Comparison of ENCODE assay signal across 1 cellular context in the genomic region with DNA sequence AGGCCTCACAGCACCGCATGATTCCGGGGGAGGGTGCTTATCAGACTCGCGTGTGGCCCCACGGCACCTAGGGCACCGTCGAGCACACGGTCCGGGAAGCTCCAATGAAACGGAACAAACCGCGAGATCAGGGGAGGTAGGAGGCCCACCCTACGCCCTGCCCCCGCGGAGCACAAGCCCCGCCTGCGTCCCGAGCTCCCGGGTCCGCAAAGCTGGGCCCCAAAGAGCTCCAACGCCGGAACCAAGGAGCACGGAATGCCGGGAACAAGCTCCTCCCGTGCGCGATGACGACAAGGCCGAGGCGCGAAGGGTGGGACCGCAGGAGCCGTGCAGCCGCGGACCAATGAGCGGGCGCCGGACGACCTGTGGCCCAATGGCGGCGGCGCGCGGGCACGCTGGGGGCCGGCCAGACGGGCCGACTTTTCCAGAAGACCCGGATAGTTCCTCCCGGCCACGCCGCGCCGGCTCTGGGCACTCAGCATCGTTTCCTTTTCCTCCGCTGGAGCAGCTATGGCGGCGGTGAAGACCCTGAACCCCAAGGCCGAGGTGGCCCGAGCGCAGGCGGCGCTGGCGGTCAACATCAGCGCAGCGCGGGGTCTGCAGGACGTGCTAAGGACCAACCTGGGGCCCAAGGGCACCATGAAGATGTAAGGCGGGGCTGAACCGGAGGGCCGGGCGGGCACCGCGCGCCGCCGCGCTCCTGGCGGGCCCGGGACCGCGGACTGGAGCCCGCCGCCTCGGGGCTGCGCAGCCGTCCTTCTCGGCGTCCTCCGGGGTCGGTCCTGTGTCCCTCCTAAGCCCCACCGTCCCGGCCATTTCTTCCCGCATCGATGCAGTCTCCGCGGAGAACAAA.
TF ChIP-seq lines count a peak whose summit lies in the region.

A gene with protein sequence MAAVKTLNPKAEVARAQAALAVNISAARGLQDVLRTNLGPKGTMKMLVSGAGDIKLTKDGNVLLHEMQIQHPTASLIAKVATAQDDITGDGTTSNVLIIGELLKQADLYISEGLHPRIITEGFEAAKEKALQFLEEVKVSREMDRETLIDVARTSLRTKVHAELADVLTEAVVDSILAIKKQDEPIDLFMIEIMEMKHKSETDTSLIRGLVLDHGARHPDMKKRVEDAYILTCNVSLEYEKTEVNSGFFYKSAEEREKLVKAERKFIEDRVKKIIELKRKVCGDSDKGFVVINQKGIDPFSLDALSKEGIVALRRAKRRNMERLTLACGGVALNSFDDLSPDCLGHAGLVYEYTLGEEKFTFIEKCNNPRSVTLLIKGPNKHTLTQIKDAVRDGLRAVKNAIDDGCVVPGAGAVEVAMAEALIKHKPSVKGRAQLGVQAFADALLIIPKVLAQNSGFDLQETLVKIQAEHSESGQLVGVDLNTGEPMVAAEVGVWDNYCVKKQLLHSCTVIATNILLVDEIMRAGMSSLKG (plus strand): TSS at position 427 of the 853 bp plus-strand sequence. CDS start 84 bp downstream, at position 511.
A gene (minus strand): TSS at position 106 of the 853 bp plus-strand sequence. CDS start 30,232 bp downstream, outside the sequence.

TF ChIP-seq in WTC11, 78 proteins besides CTCF, POLR2A, EP300 and RAD21 (continued from another document and continues in another):
- TF ChIP-seq, protein P1, sequence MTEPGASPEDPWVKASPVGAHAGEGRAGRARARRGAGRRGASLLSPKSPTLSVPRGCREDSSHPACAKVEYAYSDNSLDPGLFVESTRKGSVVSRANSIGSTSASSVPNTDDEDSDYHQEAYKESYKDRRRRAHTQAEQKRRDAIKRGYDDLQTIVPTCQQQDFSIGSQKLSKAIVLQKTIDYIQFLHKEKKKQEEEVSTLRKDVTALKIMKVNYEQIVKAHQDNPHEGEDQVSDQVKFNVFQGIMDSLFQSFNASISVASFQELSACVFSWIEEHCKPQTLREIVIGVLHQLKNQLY (CRISPR knock-in tag; IDR thresholded peaks at IDR 0.05), result no peak
- TF ChIP-seq NFATC4 (CRISPR knock-in tag; IDR thresholded peaks at IDR 0.05), result 0 out of 2 replicates have a peak, but pooled peaks have one; percentile 49
- TF ChIP-seq ETV6 (CRISPR knock-in tag; IDR thresholded peaks at IDR 0.05), result peak; percentile 73; the same call in 1 of the 2 replicates
- no peak for TF ChIP-seq CBFB (CRISPR knock-in tag; IDR thresholded peaks at IDR 0.05; ENCODE audit: low read depth)
- TF ChIP-seq, protein P2, sequence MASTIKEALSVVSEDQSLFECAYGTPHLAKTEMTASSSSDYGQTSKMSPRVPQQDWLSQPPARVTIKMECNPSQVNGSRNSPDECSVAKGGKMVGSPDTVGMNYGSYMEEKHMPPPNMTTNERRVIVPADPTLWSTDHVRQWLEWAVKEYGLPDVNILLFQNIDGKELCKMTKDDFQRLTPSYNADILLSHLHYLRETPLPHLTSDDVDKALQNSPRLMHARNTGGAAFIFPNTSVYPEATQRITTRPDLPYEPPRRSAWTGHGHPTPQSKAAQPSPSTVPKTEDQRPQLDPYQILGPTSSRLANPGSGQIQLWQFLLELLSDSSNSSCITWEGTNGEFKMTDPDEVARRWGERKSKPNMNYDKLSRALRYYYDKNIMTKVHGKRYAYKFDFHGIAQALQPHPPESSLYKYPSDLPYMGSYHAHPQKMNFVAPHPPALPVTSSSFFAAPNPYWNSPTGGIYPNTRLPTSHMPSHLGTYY (CRISPR knock-in tag; IDR thresholded peaks at IDR 0.05), result no peak
- no peak for TF ChIP-seq OVOL2 (CRISPR knock-in tag; IDR thresholded peaks at IDR 0.05; ENCODE audit: borderline replicate concordance)
- TF ChIP-seq, protein P3, sequence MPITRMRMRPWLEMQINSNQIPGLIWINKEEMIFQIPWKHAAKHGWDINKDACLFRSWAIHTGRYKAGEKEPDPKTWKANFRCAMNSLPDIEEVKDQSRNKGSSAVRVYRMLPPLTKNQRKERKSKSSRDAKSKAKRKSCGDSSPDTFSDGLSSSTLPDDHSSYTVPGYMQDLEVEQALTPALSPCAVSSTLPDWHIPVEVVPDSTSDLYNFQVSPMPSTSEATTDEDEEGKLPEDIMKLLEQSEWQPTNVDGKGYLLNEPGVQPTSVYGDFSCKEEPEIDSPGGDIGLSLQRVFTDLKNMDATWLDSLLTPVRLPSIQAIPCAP (CRISPR knock-in tag; IDR thresholded peaks at IDR 0.05), result no peak
- TF ChIP-seq, protein P4, sequence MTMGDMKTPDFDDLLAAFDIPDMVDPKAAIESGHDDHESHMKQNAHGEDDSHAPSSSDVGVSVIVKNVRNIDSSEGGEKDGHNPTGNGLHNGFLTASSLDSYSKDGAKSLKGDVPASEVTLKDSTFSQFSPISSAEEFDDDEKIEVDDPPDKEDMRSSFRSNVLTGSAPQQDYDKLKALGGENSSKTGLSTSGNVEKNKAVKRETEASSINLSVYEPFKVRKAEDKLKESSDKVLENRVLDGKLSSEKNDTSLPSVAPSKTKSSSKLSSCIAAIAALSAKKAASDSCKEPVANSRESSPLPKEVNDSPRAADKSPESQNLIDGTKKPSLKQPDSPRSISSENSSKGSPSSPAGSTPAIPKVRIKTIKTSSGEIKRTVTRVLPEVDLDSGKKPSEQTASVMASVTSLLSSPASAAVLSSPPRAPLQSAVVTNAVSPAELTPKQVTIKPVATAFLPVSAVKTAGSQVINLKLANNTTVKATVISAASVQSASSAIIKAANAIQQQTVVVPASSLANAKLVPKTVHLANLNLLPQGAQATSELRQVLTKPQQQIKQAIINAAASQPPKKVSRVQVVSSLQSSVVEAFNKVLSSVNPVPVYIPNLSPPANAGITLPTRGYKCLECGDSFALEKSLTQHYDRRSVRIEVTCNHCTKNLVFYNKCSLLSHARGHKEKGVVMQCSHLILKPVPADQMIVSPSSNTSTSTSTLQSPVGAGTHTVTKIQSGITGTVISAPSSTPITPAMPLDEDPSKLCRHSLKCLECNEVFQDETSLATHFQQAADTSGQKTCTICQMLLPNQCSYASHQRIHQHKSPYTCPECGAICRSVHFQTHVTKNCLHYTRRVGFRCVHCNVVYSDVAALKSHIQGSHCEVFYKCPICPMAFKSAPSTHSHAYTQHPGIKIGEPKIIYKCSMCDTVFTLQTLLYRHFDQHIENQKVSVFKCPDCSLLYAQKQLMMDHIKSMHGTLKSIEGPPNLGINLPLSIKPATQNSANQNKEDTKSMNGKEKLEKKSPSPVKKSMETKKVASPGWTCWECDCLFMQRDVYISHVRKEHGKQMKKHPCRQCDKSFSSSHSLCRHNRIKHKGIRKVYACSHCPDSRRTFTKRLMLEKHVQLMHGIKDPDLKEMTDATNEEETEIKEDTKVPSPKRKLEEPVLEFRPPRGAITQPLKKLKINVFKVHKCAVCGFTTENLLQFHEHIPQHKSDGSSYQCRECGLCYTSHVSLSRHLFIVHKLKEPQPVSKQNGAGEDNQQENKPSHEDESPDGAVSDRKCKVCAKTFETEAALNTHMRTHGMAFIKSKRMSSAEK (CRISPR knock-in tag; IDR thresholded peaks at IDR 0.05; ENCODE audit: borderline replicate concordance), result no peak
- TF ChIP-seq NFYB (CRISPR knock-in tag; conservative IDR thresholded peaks at IDR 0.05; ENCODE audit: low read depth), result peak; percentile 95
- TF ChIP-seq, protein P5, sequence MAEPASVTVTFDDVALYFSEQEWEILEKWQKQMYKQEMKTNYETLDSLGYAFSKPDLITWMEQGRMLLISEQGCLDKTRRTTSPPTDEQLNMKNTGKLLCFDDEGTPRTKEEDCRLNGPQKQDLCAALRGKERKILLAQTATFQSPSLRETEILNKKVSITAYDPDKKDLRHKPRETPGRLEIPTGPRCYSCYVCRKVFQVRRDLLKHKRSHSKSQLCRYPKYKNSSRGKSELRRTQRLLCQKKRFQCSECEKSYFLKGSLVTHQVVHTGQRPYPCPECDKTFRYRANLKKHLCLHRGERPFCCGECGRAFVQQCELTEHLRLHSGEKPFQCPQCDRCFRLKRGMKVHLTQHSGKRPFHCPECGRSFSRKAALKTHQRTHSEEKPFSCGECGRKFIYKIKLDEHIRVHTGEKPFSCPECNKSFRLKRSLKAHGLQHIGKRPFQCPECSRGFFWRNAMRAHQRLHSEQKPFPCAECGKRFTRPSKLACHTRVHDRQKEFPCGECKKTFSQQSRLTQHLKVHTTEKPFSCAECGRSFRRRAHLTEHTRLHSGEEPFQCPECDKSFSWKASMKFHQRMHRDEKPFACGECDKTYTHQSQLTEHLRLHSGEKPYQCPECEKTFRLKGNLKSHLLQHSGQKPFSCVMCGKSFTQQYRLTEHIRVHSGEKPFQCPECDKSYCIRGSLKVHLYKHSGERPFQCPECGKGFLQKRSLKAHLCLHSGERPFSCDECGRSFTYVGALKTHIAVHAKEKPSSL (CRISPR knock-in tag; conservative IDR thresholded peaks at IDR 0.05), result no peak
- TF ChIP-seq, protein P6, sequence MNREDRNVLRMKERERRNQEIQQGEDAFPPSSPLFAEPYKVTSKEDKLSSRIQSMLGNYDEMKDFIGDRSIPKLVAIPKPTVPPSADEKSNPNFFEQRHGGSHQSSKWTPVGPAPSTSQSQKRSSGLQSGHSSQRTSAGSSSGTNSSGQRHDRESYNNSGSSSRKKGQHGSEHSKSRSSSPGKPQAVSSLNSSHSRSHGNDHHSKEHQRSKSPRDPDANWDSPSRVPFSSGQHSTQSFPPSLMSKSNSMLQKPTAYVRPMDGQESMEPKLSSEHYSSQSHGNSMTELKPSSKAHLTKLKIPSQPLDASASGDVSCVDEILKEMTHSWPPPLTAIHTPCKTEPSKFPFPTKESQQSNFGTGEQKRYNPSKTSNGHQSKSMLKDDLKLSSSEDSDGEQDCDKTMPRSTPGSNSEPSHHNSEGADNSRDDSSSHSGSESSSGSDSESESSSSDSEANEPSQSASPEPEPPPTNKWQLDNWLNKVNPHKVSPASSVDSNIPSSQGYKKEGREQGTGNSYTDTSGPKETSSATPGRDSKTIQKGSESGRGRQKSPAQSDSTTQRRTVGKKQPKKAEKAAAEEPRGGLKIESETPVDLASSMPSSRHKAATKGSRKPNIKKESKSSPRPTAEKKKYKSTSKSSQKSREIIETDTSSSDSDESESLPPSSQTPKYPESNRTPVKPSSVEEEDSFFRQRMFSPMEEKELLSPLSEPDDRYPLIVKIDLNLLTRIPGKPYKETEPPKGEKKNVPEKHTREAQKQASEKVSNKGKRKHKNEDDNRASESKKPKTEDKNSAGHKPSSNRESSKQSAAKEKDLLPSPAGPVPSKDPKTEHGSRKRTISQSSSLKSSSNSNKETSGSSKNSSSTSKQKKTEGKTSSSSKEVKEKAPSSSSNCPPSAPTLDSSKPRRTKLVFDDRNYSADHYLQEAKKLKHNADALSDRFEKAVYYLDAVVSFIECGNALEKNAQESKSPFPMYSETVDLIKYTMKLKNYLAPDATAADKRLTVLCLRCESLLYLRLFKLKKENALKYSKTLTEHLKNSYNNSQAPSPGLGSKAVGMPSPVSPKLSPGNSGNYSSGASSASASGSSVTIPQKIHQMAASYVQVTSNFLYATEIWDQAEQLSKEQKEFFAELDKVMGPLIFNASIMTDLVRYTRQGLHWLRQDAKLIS (CRISPR knock-in tag; IDR thresholded peaks at IDR 0.05; ENCODE audit: borderline replicate concordance), result no peak
- TF ChIP-seq RORB (CRISPR knock-in tag; IDR thresholded peaks at IDR 0.05), result no peak
- peak; percentile 89; the same call in 1 of the 2 replicates for TF ChIP-seq MYBL2 (CRISPR knock-in tag; IDR thresholded peaks at IDR 0.05)
- TF ChIP-seq, protein P7, sequence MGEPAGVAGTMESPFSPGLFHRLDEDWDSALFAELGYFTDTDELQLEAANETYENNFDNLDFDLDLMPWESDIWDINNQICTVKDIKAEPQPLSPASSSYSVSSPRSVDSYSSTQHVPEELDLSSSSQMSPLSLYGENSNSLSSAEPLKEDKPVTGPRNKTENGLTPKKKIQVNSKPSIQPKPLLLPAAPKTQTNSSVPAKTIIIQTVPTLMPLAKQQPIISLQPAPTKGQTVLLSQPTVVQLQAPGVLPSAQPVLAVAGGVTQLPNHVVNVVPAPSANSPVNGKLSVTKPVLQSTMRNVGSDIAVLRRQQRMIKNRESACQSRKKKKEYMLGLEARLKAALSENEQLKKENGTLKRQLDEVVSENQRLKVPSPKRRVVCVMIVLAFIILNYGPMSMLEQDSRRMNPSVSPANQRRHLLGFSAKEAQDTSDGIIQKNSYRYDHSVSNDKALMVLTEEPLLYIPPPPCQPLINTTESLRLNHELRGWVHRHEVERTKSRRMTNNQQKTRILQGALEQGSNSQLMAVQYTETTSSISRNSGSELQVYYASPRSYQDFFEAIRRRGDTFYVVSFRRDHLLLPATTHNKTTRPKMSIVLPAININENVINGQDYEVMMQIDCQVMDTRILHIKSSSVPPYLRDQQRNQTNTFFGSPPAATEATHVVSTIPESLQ (CRISPR knock-in tag; IDR thresholded peaks at IDR 0.05), result no peak
- TF ChIP-seq SMAD4 (CRISPR knock-in tag; IDR thresholded peaks at IDR 0.05), result no peak
- no peak for TF ChIP-seq NR1H2 (CRISPR knock-in tag; IDR thresholded peaks at IDR 0.05)
- no peak for TF ChIP-seq SMAD3 (CRISPR knock-in tag; IDR thresholded peaks at IDR 0.05; ENCODE audit: borderline replicate concordance)
- no peak for TF ChIP-seq IRF2 (CRISPR knock-in tag; IDR thresholded peaks at IDR 0.05; ENCODE audit: borderline replicate concordance, low read depth)
- no peak for TF ChIP-seq ZNF121 (CRISPR knock-in tag; IDR thresholded peaks at IDR 0.05)
- TF ChIP-seq RELA (CRISPR knock-in tag; IDR thresholded peaks at IDR 0.05; ENCODE audit: borderline replicate concordance), result no peak
- TF ChIP-seq FOXJ3 (CRISPR knock-in tag; IDR thresholded peaks at IDR 0.05; ENCODE audit: borderline replicate concordance), result no peak
- TF ChIP-seq GABPB1 (CRISPR knock-in tag; IDR thresholded peaks at IDR 0.05), result peak; percentile 55
- no peak for TF ChIP-seq SOX15 (CRISPR knock-in tag; IDR thresholded peaks at IDR 0.05)
- TF ChIP-seq ZNF396 (CRISPR knock-in tag; IDR thresholded peaks at IDR 0.05; ENCODE audit: borderline replicate concordance), result no peak
- TF ChIP-seq JAZF1 (CRISPR knock-in tag; IDR thresholded peaks at IDR 0.05), result no peak
- TF ChIP-seq, protein P8, sequence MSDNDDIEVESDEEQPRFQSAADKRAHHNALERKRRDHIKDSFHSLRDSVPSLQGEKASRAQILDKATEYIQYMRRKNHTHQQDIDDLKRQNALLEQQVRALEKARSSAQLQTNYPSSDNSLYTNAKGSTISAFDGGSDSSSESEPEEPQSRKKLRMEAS (CRISPR knock-in tag; IDR thresholded peaks at IDR 0.05), result peak; percentile 87
- TF ChIP-seq, protein P9, sequence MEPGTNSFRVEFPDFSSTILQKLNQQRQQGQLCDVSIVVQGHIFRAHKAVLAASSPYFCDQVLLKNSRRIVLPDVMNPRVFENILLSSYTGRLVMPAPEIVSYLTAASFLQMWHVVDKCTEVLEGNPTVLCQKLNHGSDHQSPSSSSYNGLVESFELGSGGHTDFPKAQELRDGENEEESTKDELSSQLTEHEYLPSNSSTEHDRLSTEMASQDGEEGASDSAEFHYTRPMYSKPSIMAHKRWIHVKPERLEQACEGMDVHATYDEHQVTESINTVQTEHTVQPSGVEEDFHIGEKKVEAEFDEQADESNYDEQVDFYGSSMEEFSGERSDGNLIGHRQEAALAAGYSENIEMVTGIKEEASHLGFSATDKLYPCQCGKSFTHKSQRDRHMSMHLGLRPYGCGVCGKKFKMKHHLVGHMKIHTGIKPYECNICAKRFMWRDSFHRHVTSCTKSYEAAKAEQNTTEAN (CRISPR knock-in tag; IDR thresholded peaks at IDR 0.05), result no peak
- TF ChIP-seq FOXP1 (CRISPR knock-in tag; IDR thresholded peaks at IDR 0.05; ENCODE audit: borderline replicate concordance), result peak; percentile 72; the same call in 1 of the 2 replicates
- no peak for TF ChIP-seq ZBTB21 (CRISPR knock-in tag; IDR thresholded peaks at IDR 0.05; ENCODE audit: borderline replicate concordance)
- 0 out of 2 replicates have a peak, but pooled peaks have one; percentile 50 for TF ChIP-seq PRRX2 (CRISPR knock-in tag; IDR thresholded peaks at IDR 0.05)
- peak; percentile 81; the same call in 1 of the 2 replicates for TF ChIP-seq FOXK1 (CRISPR knock-in tag; IDR thresholded peaks at IDR 0.05)
